8 cellular contexts compared by ENCODE assay signal in the genomic region with DNA sequence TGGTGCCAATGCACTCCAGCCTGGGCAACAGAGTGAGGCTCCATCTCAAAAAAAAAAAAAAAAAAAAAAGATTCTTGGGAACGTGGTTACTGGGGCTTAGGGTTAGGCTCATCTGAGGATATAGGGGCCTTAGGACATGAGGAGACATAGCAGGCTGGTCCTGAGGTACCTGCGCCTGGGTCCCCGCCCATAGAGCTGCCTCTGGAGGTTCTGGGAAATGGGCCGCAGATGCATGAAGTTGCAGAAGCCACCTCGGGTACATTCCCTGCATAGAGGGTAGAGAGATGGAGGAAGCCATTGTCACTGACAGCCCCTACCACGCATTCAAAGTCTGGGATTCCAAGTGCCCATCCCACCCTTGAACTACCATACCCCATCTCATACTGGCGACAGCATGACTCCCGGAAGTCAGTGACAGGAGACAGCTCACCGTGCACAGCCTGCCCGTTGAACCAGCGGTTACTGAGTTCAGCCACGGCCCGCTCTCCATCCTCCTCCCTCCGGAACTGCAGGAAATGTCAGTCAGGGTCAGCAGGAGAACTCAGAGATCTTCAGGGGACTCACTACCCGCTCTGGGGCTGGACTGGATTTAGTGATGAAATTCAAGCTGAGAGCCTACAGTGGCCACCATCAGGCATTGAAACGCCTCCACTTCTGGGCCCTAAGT. TPM values are rescaled to one million over a fixed set of nuclear protein-coding genes. Genes with fewer than 3 reads are reported as not detected.
DNase-seq lines count a peak whose midpoint lies in the region; FAIRE-seq and TF ChIP-seq lines count a peak whose summit lies in the region.
"Had no signal": no experiment of that assay in that cellular context is flagged by ENCODE, and none has a peak within 500 bp of the region (broad histone marks: within the 10 kb centered on the region; RNA-seq: fewer than 3 reads in every experiment).

No MANE protein-coding gene starts in this region.

- FAIRE-seq in kidney (lab: Jason Lieb, UNC) = no peak

- no TSS peak for BruUV-seq in OCI-LY7 (replicated peaks; lab: Mats Ljungman, UMichigan)

- peak overlapping the region; percentile 84 for H3K4me2 ChIP-seq in OCI-LY7 (ENCODE audit: low read length)

- intact Hi-C loops in OCI-LY7 (cut with micrococcal nuclease; ENCODE audit: unreplicated experiment) = loop anchor here (1.0 to 10.0 kb wide), 3 partner anchors 26 to 1309 kb away; partner anchors contain the start of genes HCST and NFKBID
- intact Hi-C loops in kidney (cut with DNase I) = no loop called here

- H4K20me1 ChIP-seq in OCI-LY7 (ENCODE audit: insufficient read depth, low read length) = no peaks in the 10 kb centered on the region

- H3K9ac ChIP-seq in kidney (ENCODE audit: low read length in 2 of 2) = no peak overlapping the region

- H2AFZ ChIP-seq in OCI-LY7 (ENCODE audit: low read length) = no peak overlapping the region

- H3K36me3 ChIP-seq in OCI-LY7 (ENCODE audit: insufficient read depth, low read length) = peaks cover 11% of the 10 kb centered on the region; the same call in 1 of the 2 replicates
- no peaks in the 10 kb centered on the region for H3K36me3 ChIP-seq in kidney (ENCODE audit: control insufficient read depth in 1 of 2, insufficient read depth in 2 of 2, low read length in 2 of 2)

- H3K4me1 ChIP-seq in OCI-LY7 (ENCODE audit: insufficient read depth, low read length, poor library complexity, severe bottlenecking) (peaks cover 59% of the 10 kb centered on the region), kidney (ENCODE audit: control insufficient read depth in 1 of 2, insufficient read depth in 1 of 2, low read depth in 1 of 2, low read length in 2 of 2) (peaks cover 4 to 21% of the 10 kb centered on the region in 2 donors)

- CTCF ChIA-PET in OCI-LY7 (lab: Charles Lee; ENCODE audit: unreplicated experiment) = interaction anchor here (0.6 kb wide), 1 partner anchor 53 kb away, joined by 8 read pairs; no protein-coding TSS in a partner anchor

- H3K9me2 ChIP-seq in OCI-LY7 (ENCODE audit: insufficient read depth, low read length) = no peaks in the 10 kb centered on the region

- peaks cover 14% of the 10 kb centered on the region; the same call in 1 of the 2 replicates for H3K79me2 ChIP-seq in OCI-LY7 (ENCODE audit: insufficient read depth, low read depth, low read length)

- TF ChIP-seq CTCF in 22Rv1 (IDR thresholded peaks at IDR 0.05) (no peak), OCI-LY7 (conservative IDR thresholded peaks at IDR 0.05; ENCODE audit: low read length) (no peak), kidney (IDR thresholded peaks at IDR 0.05; ENCODE audit: borderline replicate concordance, extremely low read depth, insufficient read depth) (no peak)

- H3K9me3 ChIP-seq in OCI-LY7 (ENCODE audit: low read length) (no peaks in the 10 kb centered on the region), kidney (ENCODE audit: control insufficient read depth in 1 of 2, low read length in 2 of 2) (no peaks in the 10 kb centered on the region)

- H3K27ac ChIP-seq in 22Rv1 (peak overlapping the region; percentile 98; the same call in 1 of the 2 replicates), OCI-LY7 (ENCODE audit: low read depth, low read length, poor library complexity, severe bottlenecking) (peak overlapping the region; percentile 86), kidney (ENCODE audit: low read depth in 2 of 2, low read length in 2 of 2) (no peak overlapping the region)

- DNase-seq in OCI-LY7 (ENCODE audit: low spot score) (peak; percentile 41), kidney (peak; percentile 77), cerebellar cortex (ENCODE audit: low spot score) (no peak), NCI-H1694 treated with DMSO at 0.1 percent for 48 hours (lab: John Stamatoyannopoulos, UW) (no peak)
- DNase-seq in stimulated activated naive CD4-positive, alpha-beta T cell treated with Interleukin-2 at 50 U/mL for 16 hours (lab: John Stamatoyannopoulos, UW) = no peak
- DNase-seq: midbrain, NCI-H2029 had no signal

- H3K4me3 ChIP-seq in OCI-LY7 (ENCODE audit: low read depth, low read length, poor library complexity, severe bottlenecking) = peak overlapping the region; percentile 78
- no peak overlapping the region for H3K4me3 ChIP-seq in kidney (ENCODE audit: low read length in 2 of 2)

- POLR2A ChIA-PET in OCI-LY7 (lab: Charles Lee) = interaction anchor here (0.6 to 2.3 kb wide), 9 partner anchors 21 to 1397 kb away, joined by 3 to 9 read pairs (median 4); partner anchors contain the start of gene COX6B1

RNA-seq across cellular contexts. Expression of gene U2AF1L4, which starts 1.4 kb away (rescaled TPM):
- 16.1 and 33.6 TPM in 2 replicates for total RNA-seq in OCI-LY7 (2014; rRNA removed; shearing (Covaris generic))
- 35.2 and 37.5 TPM in 2 replicates for total RNA-seq in OCI-LY7 (2022)
- 27.4 TPM for total RNA-seq in kidney
- 47.7 TPM for polyA plus RNA-seq in kidney (ENCODE audit: insufficient read depth, low read depth, low replicate concordance)

RNA-seq across cellular contexts. Expression of gene IGFLR1, which starts 1.5 kb away (rescaled TPM):
- total RNA-seq in OCI-LY7 (2014; rRNA removed; shearing (Covaris generic)) = 8.5 and 11.4 TPM in 2 replicates
- 18.3 and 21.5 TPM in 2 replicates for total RNA-seq in OCI-LY7 (2022)
- total RNA-seq in kidney = 22.3 TPM
- 26.0 TPM for polyA plus RNA-seq in kidney (ENCODE audit: insufficient read depth, low read depth, low replicate concordance)

RNA-seq across cellular contexts. Expression of gene PSENEN, which starts 1.7 kb away (rescaled TPM):
- total RNA-seq in OCI-LY7 (2014; rRNA removed; shearing (Covaris generic)) = 20.8 and 25.7 TPM in 2 replicates
- total RNA-seq in OCI-LY7 (2022) (51.0 and 53.7 TPM in 2 replicates), kidney (84.0 TPM)
- polyA plus RNA-seq in kidney (ENCODE audit: insufficient read depth, low read depth, low replicate concordance) = 185 TPM

RNA-seq across cellular contexts. Expression of gene LIN37, which starts 4.6 kb away (rescaled TPM):
- 6.0 and 11.6 TPM in 2 replicates for total RNA-seq in OCI-LY7 (2014; rRNA removed; shearing (Covaris generic))
- total RNA-seq in OCI-LY7 (2022) (11.7 and 20.0 TPM in 2 replicates), kidney (11.2 TPM)
- polyA plus RNA-seq in kidney (ENCODE audit: insufficient read depth, low read depth, low replicate concordance) = 11.4 TPM

RNA-seq across cellular contexts. Expression of gene HSPB6, which starts 13.1 kb away (rescaled TPM):
- not detected in 2 replicates for total RNA-seq in OCI-LY7 (2014; rRNA removed; shearing (Covaris generic))
- 1.7 and 1.8 TPM in 2 replicates for total RNA-seq in OCI-LY7 (2022)
- total RNA-seq in kidney = 64.3 TPM
- polyA plus RNA-seq in kidney (ENCODE audit: insufficient read depth, low read depth, low replicate concordance) = 53.1 TPM

Comparison
In these comparisons a context has a peak if more than half of its experiments do, and no peak if none do; other contexts are left out.
1. H3K27ac ChIP-seq: peak in 22Rv1 (single experiment) and OCI-LY7 (single experiment); none in kidney (0 of 2).
2. DNase-seq: peak in OCI-LY7 (single experiment) and kidney (single experiment); none in cerebellar cortex (single experiment), NCI-H1694 treated with DMSO at 0.1 percent for 48 hours (single experiment) and stimulated activated naive CD4-positive, alpha-beta T cell treated with Interleukin-2 at 50 U/mL for 16 hours (single experiment).